Comparison of ENCODE assay signal across 8 cellular contexts in genomic region chr1:27234054-27234882, GRCh38. TPM values are rescaled to one million over a fixed set of nuclear protein-coding genes. Genes with fewer than 3 reads are reported as not detected.
DNase-seq lines count a peak whose midpoint lies in the region; ATAC-seq, FAIRE-seq and TF ChIP-seq lines count a peak whose summit lies in the region.

Gene WDTC1, plus strand, starts transcription at chr1:27234632. Its CDS starts 26,423 bp downstream, at chr1:27261055.

- no peaks in the 10 kb centered on the region for H3K79me1 ChIP-seq in H1 (ENCODE audit: low read depth, low read length)
- peaks cover 14% of the 10 kb centered on the region for H3K79me1 ChIP-seq in mesenchymal stem cell (replicated peaks; ENCODE audit: low read length, poor library complexity, severe bottlenecking)

- H2AK5ac ChIP-seq in H1 (ENCODE audit: low read depth, low read length) (no peak within 1 kb of the TSS), mesenchymal stem cell (ENCODE audit: low read length, severe bottlenecking) (no peak within 1 kb of the TSS)

- H2BK15ac ChIP-seq in H1 (ENCODE audit: low read length) (peak within 1 kb of the TSS; percentile 61; the same call in 1 of the 2 replicates), mesenchymal stem cell (ENCODE audit: low read depth, poor library complexity, severe bottlenecking) (peak within 1 kb of the TSS; percentile 71)

- H3K23me2 ChIP-seq in H1 (ENCODE audit: low read depth, low read length), result peaks cover 11% of the 10 kb centered on the region

- H2BK20ac ChIP-seq in H1 (ENCODE audit: low read length), result no peak within 1 kb of the TSS

- WGBS in H1 (ENCODE audit: extremely low coverage in 1 of 2, insufficient coverage in 1 of 2, insufficient read length in 1 of 2, insufficient replicate concordance in 2 of 2, low coverage in 1 of 2, low lambda C conversion rate in 2 of 2, missing lambda C conversion rate in 1 of 2), 2 experiments, result 3% methylated on average over 44 of the region's 71 CpGs; no CpG with 5 or more reads in 1 of the 2 experiments
- WGBS in mesenchymal stem cell, result 6% methylated on average over 36 of the region's 71 CpGs

- H3K4me1 ChIP-seq in NT2/D1 (ENCODE audit: insufficient read depth, insufficient read length), result peaks cover 2% of the 10 kb centered on the region
- peaks cover 0 to 8% (median 6%) of the 10 kb centered on the region in 4 experiments; a peak in 5 of 7 replicates for H3K4me1 ChIP-seq in H1 (replicated peaks in 1 of 4; ENCODE audit: control insufficient read depth in 3 of 4, insufficient read depth in 4 of 4, low read length in 3 of 4)
- H3K4me1 ChIP-seq in mesenchymal stem cell (ENCODE audit: control insufficient read depth, insufficient read depth, low read depth, low read length), result peaks cover 4% of the 10 kb centered on the region

- H4K5ac ChIP-seq in H1 (ENCODE audit: insufficient read length, low read depth, low read length), result no peak within 1 kb of the TSS

- POLR2A ChIA-PET in H1 (lab: Charles Lee; ENCODE audit: partially characterized antibody), result interaction anchor here (0.7 to 2.4 kb wide), 7 partner anchors 10 to 223 kb away, joined by 3 to 10 read pairs (median 4); partner anchors contain the start of genes SLC9A1 and TENT5B

- peak within 1 kb of the TSS; percentile 90 for H3K27ac Mint-ChIP-seq in activated CD8-positive, alpha-beta memory T cell treated with anti-CD3 and anti-CD28 coated beads, Interleukin-2, amount 10 ng/mL, durations not matched to agents 7 days and 5 days

- H3K36me3 Mint-ChIP-seq in activated CD8-positive, alpha-beta memory T cell treated with anti-CD3 and anti-CD28 coated beads, Interleukin-2, amount 10 ng/mL, durations not matched to agents 7 days and 5 days, result peaks cover 7% of the 10 kb centered on the region

- H2BK12ac ChIP-seq in H1 (ENCODE audit: low read depth, low read length) (no peak within 1 kb of the TSS), mesenchymal stem cell (ENCODE audit: low read length in 2 of 2) (peak within 1 kb of the TSS in 1 of 2 experiments; percentile 3)

- no peak for TF ChIP-seq CTCF in H1 (IDR thresholded peaks at IDR 0.05; ENCODE audit: control extremely low read depth in 1 of 3, insufficient read depth in 1 of 3, low read depth in 1 of 3, low read length in 3 of 3)

- H3K36me3 ChIP-seq in NT2/D1 (ENCODE audit: insufficient read depth, insufficient read length, low read length) (no peaks in the 10 kb centered on the region), H1 (ENCODE audit: control insufficient read depth in 2 of 4, insufficient read depth in 4 of 4, low read length in 3 of 4) (no peaks in the 10 kb centered on the region), mesenchymal stem cell (ENCODE audit: control insufficient read depth in 1 of 2, insufficient read depth in 2 of 2, low read depth in 1 of 2, low read length in 2 of 2) (no peaks in the 10 kb centered on the region)

- H3K4me3 Mint-ChIP-seq in activated CD8-positive, alpha-beta memory T cell treated with anti-CD3 and anti-CD28 coated beads, Interleukin-2, amount 10 ng/mL, durations not matched to agents 7 days and 5 days, result peak within 1 kb of the TSS; percentile 94

- no peak within 1 kb of the TSS for H3K14ac ChIP-seq in H1 (ENCODE audit: insufficient read length)
- peak within 1 kb of the TSS in 1 of 2 experiments; percentile 93 for H3K14ac ChIP-seq in mesenchymal stem cell (ENCODE audit: low read length in 2 of 2)

- H3K27ac ChIP-seq in H1 (ENCODE audit: low read depth, low read length), result no peak within 1 kb of the TSS
- H3K27ac ChIP-seq in mesenchymal stem cell (ENCODE audit: low read length, poor library complexity, severe bottlenecking), result no peak within 1 kb of the TSS

- H3K56ac ChIP-seq in H1 (replicated peaks; ENCODE audit: insufficient read length, low read depth, low read length), result no peak within 1 kb of the TSS

- no peaks in the 10 kb centered on the region for H3K9me3 ChIP-seq in NT2/D1 (ENCODE audit: insufficient read depth, low read length)
- no peaks in the 10 kb centered on the region for H3K9me3 ChIP-seq in H1 (ENCODE audit: insufficient read depth in 2 of 2, low read depth in 1 of 2, low read length in 1 of 2)
- H3K9me3 ChIP-seq in mesenchymal stem cell (ENCODE audit: control insufficient read depth, low read length), result no peaks in the 10 kb centered on the region

- peaks cover 0 to 4% of the 10 kb centered on the region in 2 experiments for H4K20me1 ChIP-seq in H1 (replicated peaks in 1 of 2; ENCODE audit: control insufficient read depth in 1 of 2, insufficient read depth in 2 of 2, low read length in 2 of 2)

- no peak for TF ChIP-seq RAD21 in H1 (IDR thresholded peaks at IDR 0.05 in 1 of 2, conservative IDR thresholded peaks at IDR 0.05 in 1 of 2; ENCODE audit: low read depth in 2 of 2, low read length in 2 of 2)

- H2BK120ac ChIP-seq in H1 (replicated peaks; ENCODE audit: low read depth, low read length) (no peak within 1 kb of the TSS), mesenchymal stem cell (ENCODE audit: low read depth, low read length) (peak within 1 kb of the TSS; percentile 58)

- no peaks in the 10 kb centered on the region for H3K9me3 Mint-ChIP-seq in activated CD8-positive, alpha-beta memory T cell treated with anti-CD3 and anti-CD28 coated beads, Interleukin-2, amount 10 ng/mL, durations not matched to agents 7 days and 5 days (ENCODE audit: low read depth)

- H3K4me1 Mint-ChIP-seq in activated CD8-positive, alpha-beta memory T cell treated with anti-CD3 and anti-CD28 coated beads, Interleukin-2, amount 10 ng/mL, durations not matched to agents 7 days and 5 days, result peaks cover 29% of the 10 kb centered on the region

- no peak for TF ChIP-seq POLR2A in H1 (IDR thresholded peaks at IDR 0.05; ENCODE audit: control extremely low read depth in 1 of 2, low read depth in 2 of 2, low read length in 2 of 2)

- H3K79me2 ChIP-seq in H1 (ENCODE audit: control insufficient read depth in 1 of 2, insufficient read depth in 2 of 2, low read length in 2 of 2), result 0 out of 4 replicates have a peak, but pooled peaks cover 0 to 3% of the 10 kb centered on the region in 2 experiments

- H4K8ac ChIP-seq in H1 (ENCODE audit: extremely low read depth, insufficient read depth, low read length) (peak within 1 kb of the TSS; percentile 76), mesenchymal stem cell (ENCODE audit: low read length) (peak within 1 kb of the TSS; percentile 98)

- H2AFZ ChIP-seq in H1 (ENCODE audit: low read length), result peak within 1 kb of the TSS; percentile 86
- peak within 1 kb of the TSS; percentile 98 for H2AFZ ChIP-seq in mesenchymal stem cell (ENCODE audit: low read depth, low read length)

- peak within 1 kb of the TSS; percentile 67 for H3K4me3 ChIP-seq in NT2/D1 (ENCODE audit: insufficient read length, low read depth)
- peak within 1 kb of the TSS; percentile 63 to 84 (median 67) for H3K4me3 ChIP-seq in H1 (ENCODE audit: extremely low read depth in 1 of 4, insufficient read depth in 2 of 4, low read depth in 3 of 4, low read length in 4 of 4)
- peak within 1 kb of the TSS; percentile 84 to 88 for H3K4me3 ChIP-seq in mesenchymal stem cell (ENCODE audit: insufficient read depth in 1 of 2, low read depth in 1 of 2, low read length in 2 of 2)

- H3K23ac ChIP-seq in H1 (ENCODE audit: insufficient read length), result no peak within 1 kb of the TSS
- H3K23ac ChIP-seq in mesenchymal stem cell (ENCODE audit: low read length in 2 of 2), result no peak within 1 kb of the TSS

- H2BK5ac ChIP-seq in H1 (ENCODE audit: low read depth, low read length) (no peak within 1 kb of the TSS), mesenchymal stem cell (ENCODE audit: low read depth, low read length, poor library complexity, severe bottlenecking) (no peak within 1 kb of the TSS)

- CTCF ChIA-PET in activated CD8-positive, alpha-beta memory T cell treated with anti-CD3 and anti-CD28 coated beads, Interleukin-2, amount 10 ng/mL, durations not matched to agents 7 days and 5 days (lab: Charles Lee), result interaction anchor here (0.6 to 1.6 kb wide), 5 partner anchors 37 to 489 kb away, joined by 3 to 7 read pairs (median 3); no protein-coding TSS in a partner anchor
- CTCF ChIA-PET in H1 (lab: Charles Lee; ENCODE audit: partially characterized antibody), result interaction anchor here (1.4 kb wide), 1 partner anchor 50 kb away, joined by 3 read pairs; no protein-coding TSS in a partner anchor

- peak; percentile 98 for DNase-seq in COR-L47 (lab: John Stamatoyannopoulos, UW)
- DNase-seq in HUDEP-2 (lab: John Stamatoyannopoulos, UW; ENCODE audit: unreplicated experiment in 76 of 76), result peak; percentile 68 to 99 (median 97)
- DNase-seq in NT2/D1 (ENCODE audit: low read depth, low spot score), result peak; percentile 95
- peak; percentile 99 for DNase-seq in activated CD8-positive, alpha-beta memory T cell treated with anti-CD3 and anti-CD28 coated beads, Interleukin-2, amount 10 ng/mL, durations not matched to agents 7 days and 5 days
- DNase-seq in H1 (ENCODE audit: low read depth in 1 of 2, low spot score in 2 of 2), result peak; percentile 86 to 95
- DNase-seq in mesenchymal stem cell, result peak; percentile 97
- peak; percentile 99 for DNase-seq in stimulated activated CD8-positive, alpha-beta memory T cell treated with anti-CD3 and anti-CD28 coated beads, Interleukin-12 subunit alpha, Interleukin-12 subunit beta, amount 100 ng/mL, for 4 hours (ENCODE audit: low read depth)

- H3K27me3 ChIP-seq in NT2/D1 (ENCODE audit: insufficient read depth, insufficient read length), result peaks cover 7% of the 10 kb centered on the region
- H3K27me3 ChIP-seq in H1 (replicated peaks in 1 of 4; ENCODE audit: control insufficient read depth in 3 of 4, extremely low read depth in 1 of 4, insufficient read depth in 3 of 4, low read length in 3 of 4), result peaks cover 0 to 3% (median 0%) of the 10 kb centered on the region in 4 experiments; a peak in 2 of 7 replicates
- no peaks in the 10 kb centered on the region for H3K27me3 ChIP-seq in mesenchymal stem cell (ENCODE audit: control insufficient read depth in 1 of 2, insufficient read depth in 1 of 2, low read length in 2 of 2)

- H3K27me3 Mint-ChIP-seq in activated CD8-positive, alpha-beta memory T cell treated with anti-CD3 and anti-CD28 coated beads, Interleukin-2, amount 10 ng/mL, durations not matched to agents 7 days and 5 days, result no peaks in the 10 kb centered on the region

- H3K4ac ChIP-seq in H1 (replicated peaks; ENCODE audit: insufficient read length, low read depth, low read length) (no peak within 1 kb of the TSS), mesenchymal stem cell (ENCODE audit: low read depth in 1 of 2, low read length in 2 of 2) (peak within 1 kb of the TSS; percentile 61 to 73)

- TF ChIP-seq EP300 in H1 (IDR thresholded peaks at IDR 0.05; ENCODE audit: borderline replicate concordance in 1 of 2, low read depth in 2 of 2, low read length in 2 of 2), result 0 out of 3 replicates have a peak, but pooled peaks of 1 of the 2 experiments have one; percentile 25

- no peak within 1 kb of the TSS for H3K18ac ChIP-seq in H1 (ENCODE audit: extremely low read depth, low read length)
- H3K18ac ChIP-seq in mesenchymal stem cell (ENCODE audit: low read depth in 1 of 2, low read length in 2 of 2), result peak within 1 kb of the TSS; percentile 77 to 94

- no peak within 1 kb of the TSS for H4K91ac ChIP-seq in H1 (replicated peaks; ENCODE audit: insufficient read length, low read length)
- peak within 1 kb of the TSS; percentile 70 for H4K91ac ChIP-seq in mesenchymal stem cell (ENCODE audit: low read length)

- no peak for FAIRE-seq in H1 (lab: Jason Lieb, UNC)

- H3K4me2 ChIP-seq in H1 (ENCODE audit: insufficient read depth in 1 of 2, low read depth in 2 of 2, low read length in 2 of 2) (peak within 1 kb of the TSS; percentile 88 to 93), mesenchymal stem cell (ENCODE audit: low read length, poor library complexity, severe bottlenecking) (peak within 1 kb of the TSS; percentile 78)

- H3K9ac ChIP-seq in NT2/D1 (ENCODE audit: insufficient read length, low read depth) (peak within 1 kb of the TSS; percentile 76), H1 (replicated peaks in 1 of 4; ENCODE audit: extremely low read depth in 1 of 4, low read depth in 3 of 4, low read length in 3 of 4) (peak within 1 kb of the TSS in 1 of 4 experiments; percentile 63; a peak in 3 of 7 replicates), mesenchymal stem cell (ENCODE audit: low read length) (peak within 1 kb of the TSS; percentile 81)

- ATAC-seq in GM21381 (IDR thresholded peaks at IDR 0.05; ENCODE audit: unreplicated experiment), result peak; percentile 90
- peak; percentile 96 for ATAC-seq in activated CD8-positive, alpha-beta memory T cell treated with anti-CD3 and anti-CD28 coated beads, Interleukin-2, amount 10 ng/mL, durations not matched to agents 7 days and 5 days

RNA-seq across cellular contexts. Expression of gene WDTC1, which starts in this region (rescaled TPM):
- 10 to 100 TPM; 28.9 to 32.6 TPM for total RNA-seq in activated CD8-positive, alpha-beta memory T cell treated with anti-CD3 and anti-CD28 coated beads, Interleukin-2, amount 10 ng/mL, durations not matched to agents 7 days and 5 days
- total RNA-seq in H1 (2021; fragmentation: NEBNext Ultra II Directional; extraction: Animal tissue kit (Norgen Biotek cat#: 25700)), result 17.5 and 18.7 TPM in 2 replicates
- 7.5 and 11.7 TPM in 2 replicates for polyA plus RNA-seq in H1 (2011; rRNA removed)
- polyA plus RNA-seq in H1 (2011; cell fraction: cytosol; rRNA removed), result 6.8 TPM
- 12.9 TPM for polyA plus RNA-seq in H1 (2011; cell fraction: nucleus; rRNA removed)
- 12.5 to 18.7 TPM (median 15.7 TPM) in 4 replicates for polyA plus RNA-seq in H1 (2012, experiment 1 of 2)
- 16.4 TPM for polyA plus RNA-seq in H1 (2012, experiment 2 of 2)
- polyA plus RNA-seq in H1 (2013, experiment 1 of 2), result 8.9 TPM
- polyA plus RNA-seq in H1 (2013, experiment 2 of 2), result 8.7 TPM
- 12.5 and 15.4 TPM in 2 replicates for polyA minus RNA-seq in H1 (2011; rRNA and poly(A)+ RNA removed)
- 6.4 TPM for polyA minus RNA-seq in H1 (2011; cell fraction: cytosol; rRNA and poly(A)+ RNA removed)
- polyA minus RNA-seq in H1 (2011; cell fraction: nucleus; rRNA and poly(A)+ RNA removed), result 5.8 TPM
- polyA plus RNA-seq in mesenchymal stem cell (2013, experiment 1 of 2), result 15.0 TPM
- polyA plus RNA-seq in mesenchymal stem cell (2013, experiment 2 of 2), result 14.6 TPM
